1 cellular context compared by ENCODE assay signal in genomic region chr2:127721311-127721977, GRCh38.
TF ChIP-seq lines count a peak whose summit lies in the region.

No MANE protein-coding gene starts in this region.

TF ChIP-seq in IMR-90, 13 proteins besides CTCF, POLR2A, EP300 and RAD21 (continued from another document):
- TF ChIP-seq ELK1 (IDR thresholded peaks at IDR 0.05; ENCODE audit: borderline replicate concordance, low read depth, low read length), result no peak
TF ChIP-seq in IMR-90: peak in this region for 1.
